ENCODE assay signal across 27 cellular contexts in genomic region chr7:150507947-150508602, GRCh38. TPM values are rescaled to one million over a fixed set of nuclear protein-coding genes. Genes with fewer than 3 reads are reported as not detected.
DNase-seq lines count a peak whose midpoint lies in the region; ATAC-seq lines count a peak whose summit lies in the region.
"Had no signal": no experiment of that assay in that cellular context is flagged by ENCODE, and none has a peak within 500 bp of the region (broad histone marks: within the 10 kb centered on the region; RNA-seq: fewer than 3 reads in every experiment).

No MANE protein-coding gene starts in this region.

- CTCF ChIA-PET in activated CD4-positive, alpha-beta memory T cell treated with anti-CD3 and anti-CD28 coated beads for 36 hours (lab: Charles Lee): interaction anchor here (1.3 to 1.8 kb wide), 3 partner anchors 24 to 59 kb away, joined by 3 to 7 read pairs (median 3); no protein-coding TSS in a partner anchor

- peaks cover 10% of the 10 kb centered on the region for H3K9me3 Mint-ChIP-seq in activated T-cell treated with anti-CD3 and anti-CD28 coated beads, Interleukin-2, amount 50 U/mL, for 4 hours
- H3K9me3 Mint-ChIP-seq in activated CD4-positive, alpha-beta memory T cell treated with anti-CD3 and anti-CD28 coated beads for 36 hours: peaks cover 3% of the 10 kb centered on the region
- peaks cover 8% of the 10 kb centered on the region for H3K9me3 Mint-ChIP-seq in activated naive CD8-positive, alpha-beta T cell treated with anti-CD3 and anti-CD28 coated beads, Interleukin-2, amount 10 ng/mL, durations not matched to agents 7 days and 5 days

- H3K4me1 Mint-ChIP-seq in activated T-cell treated with anti-CD3 and anti-CD28 coated beads, Interleukin-2, amount 50 U/mL, for 4 hours (ENCODE audit: low read depth): peaks cover 93% of the 10 kb centered on the region
- peaks cover 90% of the 10 kb centered on the region for H3K4me1 Mint-ChIP-seq in activated CD4-positive, alpha-beta memory T cell treated with anti-CD3 and anti-CD28 coated beads for 36 hours (ENCODE audit: low read depth)
- H3K4me1 Mint-ChIP-seq in activated naive CD8-positive, alpha-beta T cell treated with anti-CD3 and anti-CD28 coated beads, Interleukin-2, amount 10 ng/mL, durations not matched to agents 7 days and 5 days: peaks cover 79% of the 10 kb centered on the region
- H3K4me1 Mint-ChIP-seq: nephron, WTC11 had no signal

- POLR2A ChIA-PET in activated CD4-positive, alpha-beta memory T cell treated with anti-CD3 and anti-CD28 coated beads for 36 hours (lab: Charles Lee): interaction anchor here (1.4 kb wide), 1 partner anchor 61 kb away, joined by 4 read pairs; no protein-coding TSS in a partner anchor
- POLR2A ChIA-PET in activated naive CD8-positive, alpha-beta T cell treated with anti-CD3 and anti-CD28 coated beads, Interleukin-2, amount 10 ng/mL, durations not matched to agents 7 days and 5 days (lab: Charles Lee): interaction anchor here (0.7 to 6.1 kb wide), 7 partner anchors 27 to 247 kb away, joined by 3 to 55 read pairs (median 3); partner anchors contain the start of gene GIMAP8

- ATAC-seq in activated T-cell treated with anti-CD3 and anti-CD28 coated beads, Interleukin-2, amount 50 U/mL, for 4 hours: peak; percentile 58 to 64
- peak; percentile 54 for ATAC-seq in activated naive CD8-positive, alpha-beta T cell treated with anti-CD3 and anti-CD28 coated beads, Interleukin-2, amount 10 ng/mL, durations not matched to agents 7 days and 5 days (ENCODE audit: low read depth)
- ATAC-seq in stimulated activated naive CD8-positive, alpha-beta T cell treated with anti-CD3 and anti-CD28 coated beads, Interleukin-15, Interleukin-2, amounts not matched to agents 100 U/mL and 50 U/mL, for 24 hours: peak; percentile 38
- ATAC-seq in HG02623 (IDR thresholded peaks at IDR 0.05; ENCODE audit: unreplicated experiment): no peak
- no peak for ATAC-seq in HG03520 (IDR thresholded peaks at IDR 0.05; ENCODE audit: unreplicated experiment)
- ATAC-seq: Right ventricle myocardium inferior, WTC11 had no signal

- H3K36me3 Mint-ChIP-seq in activated T-cell treated with anti-CD3 and anti-CD28 coated beads, Interleukin-2, amount 50 U/mL, for 4 hours (ENCODE audit: insufficient read depth): peaks cover 5% of the 10 kb centered on the region
- H3K36me3 Mint-ChIP-seq in activated CD4-positive, alpha-beta memory T cell treated with anti-CD3 and anti-CD28 coated beads for 36 hours: no peaks in the 10 kb centered on the region
- peaks cover 19% of the 10 kb centered on the region for H3K36me3 Mint-ChIP-seq in activated naive CD8-positive, alpha-beta T cell treated with anti-CD3 and anti-CD28 coated beads, Interleukin-2, amount 10 ng/mL, durations not matched to agents 7 days and 5 days
- H3K36me3 Mint-ChIP-seq: WTC11 had no signal

- peak overlapping the region; percentile 60 for H3K4me3 Mint-ChIP-seq in activated T-cell treated with anti-CD3 and anti-CD28 coated beads, Interleukin-2, amount 50 U/mL, for 4 hours
- H3K4me3 Mint-ChIP-seq in activated CD4-positive, alpha-beta memory T cell treated with anti-CD3 and anti-CD28 coated beads for 36 hours: peak overlapping the region; percentile 71
- peak overlapping the region; percentile 76 for H3K4me3 Mint-ChIP-seq in activated naive CD8-positive, alpha-beta T cell treated with anti-CD3 and anti-CD28 coated beads, Interleukin-2, amount 10 ng/mL, durations not matched to agents 7 days and 5 days
- H3K4me3 Mint-ChIP-seq: HFFc6, nephron, WTC11 had no signal

- H3K27me3 Mint-ChIP-seq in activated T-cell treated with anti-CD3 and anti-CD28 coated beads, Interleukin-2, amount 50 U/mL, for 4 hours (ENCODE audit: low read depth): no peaks in the 10 kb centered on the region
- H3K27me3 Mint-ChIP-seq in activated CD4-positive, alpha-beta memory T cell treated with anti-CD3 and anti-CD28 coated beads for 36 hours: no peaks in the 10 kb centered on the region
- no peaks in the 10 kb centered on the region for H3K27me3 Mint-ChIP-seq in activated naive CD8-positive, alpha-beta T cell treated with anti-CD3 and anti-CD28 coated beads, Interleukin-2, amount 10 ng/mL, durations not matched to agents 7 days and 5 days

- H3K27ac Mint-ChIP-seq in activated CD4-positive, alpha-beta memory T cell treated with anti-CD3 and anti-CD28 coated beads for 36 hours: peak overlapping the region; percentile 88
- H3K27ac Mint-ChIP-seq in activated naive CD8-positive, alpha-beta T cell treated with anti-CD3 and anti-CD28 coated beads, Interleukin-2, amount 10 ng/mL, durations not matched to agents 7 days and 5 days: peak overlapping the region; percentile 76
- H3K27ac Mint-ChIP-seq: HFFc6, nephron, WTC11 had no signal

- intact Hi-C loops in activated CD4-positive, alpha-beta memory T cell treated with anti-CD3 and anti-CD28 coated beads for 36 hours (cut with micrococcal nuclease): no loop called here

- DNase-seq in activated T-cell treated with anti-CD3 and anti-CD28 coated beads, Interleukin-2, amount 50 U/mL, for 4 hours: no peak
- no peak for DNase-seq in activated T-cell treated with anti-CD3 and anti-CD28 coated beads, Interleukin-2, amount 50 U/mL, for 1 hour
- DNase-seq in activated CD4-positive, alpha-beta memory T cell treated with anti-CD3 and anti-CD28 coated beads for 36 hours: peak; percentile 33
- no peak for DNase-seq in activated naive CD8-positive, alpha-beta T cell treated with anti-CD3 and anti-CD28 coated beads, Interleukin-2, amount 10 ng/mL, durations not matched to agents 7 days and 5 days
- no peak for DNase-seq in stimulated activated naive CD8-positive, alpha-beta T cell treated with anti-CD3 and anti-CD28 coated beads, Interleukin-15, Interleukin-2, amounts not matched to agents 100 U/mL and 50 U/mL, for 24 hours
- DNase-seq in SIG-M5 (lab: John Stamatoyannopoulos, UW): no peak
- DNase-seq: activated gamma-delta T cell, anterior cingulate cortex, Calu3, DMS79 treated with DMSO at 0.1 percent for 48 hours, GOT3, HFFc6, KG1, kidney, MG63, NCI-H1105 treated with DMSO at 0.1 percent for 48 hours, NCI-H1930, NCI-H524, ovary had no signal

RNA-seq across cellular contexts. Expression of gene GIMAP7, which starts 6.6 kb away (rescaled TPM):
- 10 to 100 TPM; 23.9 to 28.3 (median 25.0) TPM for total RNA-seq in activated T-cell treated with anti-CD3 and anti-CD28 coated beads, Interleukin-2, amount 50 U/mL, for 4 hours
- 10 to 100 TPM; 42.5 to 44.1 TPM for total RNA-seq in activated CD4-positive, alpha-beta memory T cell treated with anti-CD3 and anti-CD28 coated beads for 36 hours
- 100 to 1,000 TPM; 203 to 212 TPM for total RNA-seq in activated naive CD8-positive, alpha-beta T cell treated with anti-CD3 and anti-CD28 coated beads, Interleukin-2, amount 10 ng/mL, durations not matched to agents 7 days and 5 days
- total RNA-seq: bronchial epithelial cell, Calu3, fibroblast of villous mesenchyme, HFFc6 had no signal

RNA-seq across cellular contexts. Expression of gene GIMAP8, which starts 57.6 kb away (rescaled TPM):
- 1 to 10 TPM; 3.5 to 4.0 (median 3.6) TPM for total RNA-seq in activated T-cell treated with anti-CD3 and anti-CD28 coated beads, Interleukin-2, amount 50 U/mL, for 4 hours
- total RNA-seq in activated CD4-positive, alpha-beta memory T cell treated with anti-CD3 and anti-CD28 coated beads for 36 hours: 10 to 100 TPM; 11.8 TPM
- 10 to 100 TPM; 29.2 to 31.0 TPM for total RNA-seq in activated naive CD8-positive, alpha-beta T cell treated with anti-CD3 and anti-CD28 coated beads, Interleukin-2, amount 10 ng/mL, durations not matched to agents 7 days and 5 days
- total RNA-seq: Calu3, fibroblast of villous mesenchyme, HFFc6 had no signal

RNA-seq across cellular contexts. Expression of gene GIMAP4, which starts 59.1 kb away (rescaled TPM):
- total RNA-seq in activated T-cell treated with anti-CD3 and anti-CD28 coated beads, Interleukin-2, amount 50 U/mL, for 4 hours: 10 to 100 TPM; 10.1 to 11.1 (median 11.1) TPM
- 100 to 1,000 TPM; 128 to 140 TPM for total RNA-seq in activated CD4-positive, alpha-beta memory T cell treated with anti-CD3 and anti-CD28 coated beads for 36 hours
- total RNA-seq in activated naive CD8-positive, alpha-beta T cell treated with anti-CD3 and anti-CD28 coated beads, Interleukin-2, amount 10 ng/mL, durations not matched to agents 7 days and 5 days: 100 to 1,000 TPM; 285 to 288 TPM
- total RNA-seq: bronchial epithelial cell, Calu3, fibroblast of villous mesenchyme, HFFc6, renal cortical epithelial cell had no signal

Comparison
In these comparisons a context has a peak if more than half of its experiments do, and no peak if none do; other contexts are left out.
1. ATAC-seq: peak in activated T-cell treated with anti-CD3 and anti-CD28 coated beads, Interleukin-2, amount 50 U/mL, for 4 hours (2 of 2), activated naive CD8-positive, alpha-beta T cell treated with anti-CD3 and anti-CD28 coated beads, Interleukin-2, amount 10 ng/mL, durations not matched to agents 7 days and 5 days (single experiment) and stimulated activated naive CD8-positive, alpha-beta T cell treated with anti-CD3 and anti-CD28 coated beads, Interleukin-15, Interleukin-2, amounts not matched to agents 100 U/mL and 50 U/mL, for 24 hours (single experiment); none in HG02623 (single experiment) and HG03520 (single experiment).
2. RNA of gene GIMAP7, which starts 6.6 kb away (total RNA-seq): 203 to 212 TPM in activated naive CD8-positive, alpha-beta T cell treated with anti-CD3 and anti-CD28 coated beads, Interleukin-2, amount 10 ng/mL, durations not matched to agents 7 days and 5 days; 42.5 to 44.1 TPM in activated CD4-positive, alpha-beta memory T cell treated with anti-CD3 and anti-CD28 coated beads for 36 hours and 23.9 to 28.3 TPM in activated T-cell treated with anti-CD3 and anti-CD28 coated beads, Interleukin-2, amount 50 U/mL, for 4 hours; every median in the first group is over 4 times any median in the second.
3. RNA of gene GIMAP4, which starts 59.1 kb away (total RNA-seq): 285 to 288 TPM in activated naive CD8-positive, alpha-beta T cell treated with anti-CD3 and anti-CD28 coated beads, Interleukin-2, amount 10 ng/mL, durations not matched to agents 7 days and 5 days and 128 to 140 TPM in activated CD4-positive, alpha-beta memory T cell treated with anti-CD3 and anti-CD28 coated beads for 36 hours; 10.1 to 11.1 TPM in activated T-cell treated with anti-CD3 and anti-CD28 coated beads, Interleukin-2, amount 50 U/mL, for 4 hours; every median in the first group is over 10 times any median in the second.
4. Peak in every context shown above with its lines, with median percentiles within 50 percentile points of each other: H3K4me3 Mint-ChIP-seq.